ENCODE assay signal across 12 cellular contexts in the genomic region with DNA sequence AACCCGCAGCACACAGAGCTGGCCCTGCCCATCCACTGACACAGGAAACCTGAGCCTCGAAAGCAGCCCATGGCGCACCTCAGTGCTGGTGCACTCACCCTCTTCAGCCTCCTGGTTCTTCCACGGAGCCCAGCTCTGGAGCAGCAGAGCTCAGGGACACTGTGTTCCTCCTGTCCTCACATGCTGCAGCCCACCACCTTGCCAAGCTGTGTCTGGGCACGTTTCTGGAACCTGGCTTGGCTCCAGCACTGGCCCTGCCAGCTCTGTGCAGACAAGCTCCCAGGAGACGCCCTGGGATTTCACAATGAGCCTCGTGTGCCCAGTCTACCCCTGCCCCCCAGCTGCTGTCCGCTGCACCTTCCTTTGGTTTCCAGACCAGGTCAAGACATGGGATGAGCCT.
A peak's percentile ranks its signal among the peaks of the same experiment; 100 is the strongest.
DNase-seq lines count a peak whose midpoint lies in the region; ATAC-seq and TF ChIP-seq lines count a peak whose summit lies in the region.
"Had no signal": no experiment of that assay in that cellular context is flagged by ENCODE, and none has a peak within 500 bp of the region (broad histone marks: within the 10 kb centered on the region; RNA-seq: fewer than 3 reads in every experiment).

No MANE protein-coding gene starts in this region.

- intact Hi-C loops in breast epithelium (cut with DNase I; ENCODE audit: low total_unique reads) (no loop called here), right lobe of liver (cut with DNase I) (no loop called here)

- no peak for TF ChIP-seq POLR2A in breast epithelium (IDR thresholded peaks at IDR 0.05)
- TF ChIP-seq POLR2A in right lobe of liver (IDR thresholded peaks at IDR 0.05): no peak

- DNase-seq in SHP77 (lab: John Stamatoyannopoulos, UW): peak; percentile 9 to 35
- DNase-seq in SHP77 treated with DMSO at 0.1 percent for 48 hours (lab: John Stamatoyannopoulos, UW): no peak
- DNase-seq in breast epithelium (ENCODE audit: low spot score in 2 of 2): peak; percentile 73 to 95
- DNase-seq in right lobe of liver: peak; percentile 64 to 94 (median 89)
- peak; percentile 92 for DNase-seq in ureter (ENCODE audit: low spot score)
- DNase-seq in AG20443 (ENCODE audit: low spot score): no peak
- DNase-seq in HuH-7 (ENCODE audit: low spot score): no peak
- DNase-seq: activated CD4-positive, alpha-beta T cell treated with anti-CD3 and anti-CD28 coated beads, Interleukin-2, amount 50 U/mL, for 1 hour; amniotic stem cell; H7; stimulated activated CD8-positive, alpha-beta memory T cell treated with anti-CD3 and anti-CD28 coated beads, Interleukin-4, amount 100 ng/mL, for 48 hours had no signal

- H3K27ac ChIP-seq in breast epithelium (peak overlapping the region; percentile 65 to 66), right lobe of liver (peak overlapping the region in 1 of 3 donors; percentile 30)

- H3K27me3 ChIP-seq in breast epithelium: no peaks in the 10 kb centered on the region
- H3K27me3 ChIP-seq in right lobe of liver: no peaks in the 10 kb centered on the region

- peak; percentile 57 to 86 (median 83) for ATAC-seq in right lobe of liver
- no peak for ATAC-seq in GM18517 (IDR thresholded peaks at IDR 0.05; ENCODE audit: unreplicated experiment)

- no peaks in the 10 kb centered on the region for H3K36me3 ChIP-seq in breast epithelium
- no peaks in the 10 kb centered on the region for H3K36me3 ChIP-seq in right lobe of liver

- H3K4me1 ChIP-seq in breast epithelium (peaks cover 6 to 7% of the 10 kb centered on the region in 2 donors), right lobe of liver (peaks cover 0 to 18% (median 7%) of the 10 kb centered on the region in 4 donors)

- H3K9me3 ChIP-seq in breast epithelium (no peaks in the 10 kb centered on the region), right lobe of liver (no peaks in the 10 kb centered on the region)

- 79% methylated on average over 2 of the region's 8 CpGs for WGBS in right lobe of liver (ENCODE audit: insufficient coverage, low coverage, low lambda C conversion rate, missing lambda C conversion rate)

- H3K4me3 ChIP-seq in breast epithelium: no peak overlapping the region
- no peak overlapping the region for H3K4me3 ChIP-seq in right lobe of liver

- no peak for TF ChIP-seq CTCF in breast epithelium (IDR thresholded peaks at IDR 0.05)
- no peak for TF ChIP-seq CTCF in right lobe of liver (IDR thresholded peaks at IDR 0.05)

Comparison
In these comparisons a context has a peak if more than half of its experiments do, and no peak if none do; other contexts are left out.
1. DNase-seq: peak in SHP77 (2 of 2), breast epithelium (2 of 2), right lobe of liver (3 of 3) and ureter (single experiment); none in SHP77 treated with DMSO at 0.1 percent for 48 hours (single experiment), AG20443 (single experiment) and HuH-7 (single experiment).